ENCODE assay signal across 8 cellular contexts in the genomic region with DNA sequence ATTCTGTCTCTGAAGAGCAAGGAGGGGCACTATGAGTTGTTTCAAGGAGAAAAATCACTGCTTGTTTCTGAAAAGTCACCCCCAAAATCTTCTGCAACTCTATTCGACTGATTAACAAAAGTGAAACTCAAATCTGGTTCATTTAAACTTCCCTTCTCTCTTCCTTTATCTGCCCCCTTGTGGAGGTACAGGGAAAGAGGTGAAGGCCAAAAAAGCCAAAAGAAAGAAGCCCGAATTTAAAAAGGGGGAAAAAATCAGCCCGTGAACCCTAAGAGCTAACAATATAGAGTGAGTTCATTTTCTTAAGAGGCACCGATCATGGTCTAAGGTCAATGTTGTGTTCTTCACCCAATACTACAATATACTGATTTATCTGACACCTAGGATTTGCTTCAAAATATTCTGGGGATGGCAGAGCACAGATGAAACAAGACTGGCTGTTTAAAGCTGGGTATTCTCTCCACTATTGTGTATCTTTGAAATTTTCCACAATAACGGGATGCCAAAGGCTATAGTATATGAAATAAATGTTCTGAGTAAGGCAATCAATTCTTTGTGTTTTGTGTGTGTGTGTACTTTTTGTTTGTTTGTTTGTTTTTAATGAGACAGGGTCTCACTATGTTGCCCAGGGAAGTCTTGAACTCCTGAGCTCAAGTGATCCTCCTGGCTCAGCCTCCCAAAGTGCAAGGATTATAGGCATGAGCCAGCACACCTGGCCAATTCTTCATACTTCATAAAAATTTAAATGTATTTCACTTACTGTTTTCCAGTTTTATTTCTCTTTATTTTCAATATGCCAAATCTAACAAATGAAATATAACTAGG. TPM values are rescaled to one million over a fixed set of nuclear protein-coding genes. Genes with fewer than 3 reads are reported as not detected.
A peak's percentile ranks its signal among the peaks of the same experiment; 100 is the strongest.
DNase-seq lines count a peak whose midpoint lies in the region; ATAC-seq, FAIRE-seq and TF ChIP-seq lines count a peak whose summit lies in the region.

No MANE protein-coding gene starts in this region.

- H3K27ac Mint-ChIP-seq in brain: peak overlapping the region; percentile 25 to 67 (median 39)
- H3K27ac Mint-ChIP-seq in stimulated activated memory B cell treated with anti-CD40 and anti-IgM and Interleukin-4, amounts not matched to agents 10 μg/mL and 1 μg/mL and 100 μg/mL, for 72 hours: peak overlapping the region; percentile 37

- peak; percentile 82 to 83 for TF ChIP-seq CTCF in brain (conservative IDR thresholded peaks at IDR 0.05)

- H3K4me1 Mint-ChIP-seq in brain: peaks cover 56% of the 10 kb centered on the region
- H3K4me1 Mint-ChIP-seq in stimulated activated memory B cell treated with anti-CD40 and anti-IgM and Interleukin-4, amounts not matched to agents 10 μg/mL and 1 μg/mL and 100 μg/mL, for 72 hours: peaks cover 7% of the 10 kb centered on the region

- peaks cover 4% of the 10 kb centered on the region for H3K36me3 Mint-ChIP-seq in brain
- peaks cover 15% of the 10 kb centered on the region for H3K36me3 Mint-ChIP-seq in stimulated activated memory B cell treated with anti-CD40 and anti-IgM and Interleukin-4, amounts not matched to agents 10 μg/mL and 1 μg/mL and 100 μg/mL, for 72 hours

- FAIRE-seq in A204.1 (lab: Jason Lieb, UNC): peak; percentile 92

- peak; percentile 71 for DNase-seq in EL
- DNase-seq in RPMI8226: peak; percentile 62
- DNase-seq in inferior parietal cortex (ENCODE audit: extremely low spot score): peak; percentile 87
- DNase-seq in HuH-7.5 (ENCODE audit: low spot score): no peak

- ATAC-seq in HG03460 (IDR thresholded peaks at IDR 0.05; ENCODE audit: unreplicated experiment): peak; percentile 80
- ATAC-seq in stimulated activated memory B cell treated with anti-CD40 and anti-IgM and Interleukin-4, amounts not matched to agents 10 μg/mL and 1 μg/mL and 100 μg/mL, for 72 hours: peak; percentile 58

- peak overlapping the region in 4 of 5 experiments; percentile 52 to 75 (median 58) for H3K4me3 Mint-ChIP-seq in brain
- no peak overlapping the region for H3K4me3 Mint-ChIP-seq in stimulated activated memory B cell treated with anti-CD40 and anti-IgM and Interleukin-4, amounts not matched to agents 10 μg/mL and 1 μg/mL and 100 μg/mL, for 72 hours

- no peaks in the 10 kb centered on the region for H3K9me3 Mint-ChIP-seq in brain
- no peaks in the 10 kb centered on the region for H3K9me3 Mint-ChIP-seq in stimulated activated memory B cell treated with anti-CD40 and anti-IgM and Interleukin-4, amounts not matched to agents 10 μg/mL and 1 μg/mL and 100 μg/mL, for 72 hours

- H3K27me3 Mint-ChIP-seq in brain: no peaks in the 10 kb centered on the region
- H3K27me3 Mint-ChIP-seq in stimulated activated memory B cell treated with anti-CD40 and anti-IgM and Interleukin-4, amounts not matched to agents 10 μg/mL and 1 μg/mL and 100 μg/mL, for 72 hours: no peaks in the 10 kb centered on the region

RNA-seq across cellular contexts. Expression of a gene that starts 55.0 kb away (rescaled TPM):
- 8.7 TPM for polyA plus RNA-seq in brain (ENCODE audit: insufficient read depth, low read depth, low replicate concordance)
